ENCODE assay signal across 27 cellular contexts in genomic region chr1:96554364-96554763, GRCh38.
"Had no signal": no experiment of that assay in that cellular context is flagged by ENCODE, and none has a peak within 500 bp of the region (broad histone marks: within the 10 kb centered on the region; RNA-seq: fewer than 3 reads in every experiment).

No MANE protein-coding gene starts in this region.

- H3K27me3 Mint-ChIP-seq: dendritic cell treated with granulocyte-macrophage colony-stimulating factor and Interleukin-4, amounts not matched to agents 40 ng/mL and 50 ng/mL, for 4 days; effector memory CD8-positive, alpha-beta T cell had no signal

- H3K4me3 Mint-ChIP-seq: dendritic cell treated with granulocyte-macrophage colony-stimulating factor and Interleukin-4, amounts not matched to agents 40 ng/mL and 50 ng/mL, for 4 days; effector memory CD8-positive, alpha-beta T cell; naive thymus-derived CD8-positive, alpha-beta T cell had no signal

- DNase-seq: central memory CD4-positive, alpha-beta T cell; colonic mucosa; effector memory CD8-positive, alpha-beta T cell; erythroblast; esophagus squamous epithelium; foreskin melanocyte; left colon; left ventricle myocardium superior; mesendoderm; naive thymus-derived CD8-positive, alpha-beta T cell; pancreas; stimulated activated CD4-positive, alpha-beta T cell treated with anti-CD3 and anti-CD28 coated beads, Interleukin-12 subunit alpha, Interleukin-12 subunit beta, amount 100 ng/mL, for 4 hours; stimulated activated CD4-positive, alpha-beta T cell treated with anti-CD3 and anti-CD28 coated beads, Interleukin-1b, Interleukin-23, amount 100 ng/mL, for 48 hours; stimulated activated CD4-positive, alpha-beta T cell treated with anti-CD3 and anti-CD28 coated beads, Interleukin-4, amount 100 ng/mL, for 1 hour; stimulated activated CD8-positive, alpha-beta memory T cell treated with anti-CD3 and anti-CD28 coated beads, Interleukin-4, amount 100 ng/mL, for 48 hours; stimulated activated naive CD4-positive, alpha-beta T cell; stomach; transverse colon; upper lobe of right lung; uterus had no signal

- H3K4me1 Mint-ChIP-seq: naive thymus-derived CD8-positive, alpha-beta T cell had no signal

- H3K27ac Mint-ChIP-seq: dendritic cell treated with granulocyte-macrophage colony-stimulating factor and Interleukin-4, amounts not matched to agents 40 ng/mL and 50 ng/mL, for 4 days; effector memory CD8-positive, alpha-beta T cell; naive thymus-derived CD8-positive, alpha-beta T cell had no signal

- H3K4me3 ChIP-seq: colonic mucosa, esophagus squamous epithelium, hepatocyte, pancreas, prostate gland, right atrium auricular region, smooth muscle cell, stomach, transverse colon, upper lobe of right lung, uterus had no signal

- H3K9me3 Mint-ChIP-seq: dendritic cell treated with granulocyte-macrophage colony-stimulating factor and Interleukin-4, amounts not matched to agents 40 ng/mL and 50 ng/mL, for 4 days; effector memory CD8-positive, alpha-beta T cell; naive thymus-derived CD8-positive, alpha-beta T cell had no signal

- H3K27me3 ChIP-seq: colonic mucosa, esophagus squamous epithelium, hepatocyte, pancreas, right atrium auricular region, stomach, transverse colon, upper lobe of right lung, uterus had no signal

- ATAC-seq: effector memory CD8-positive, alpha-beta T cell; left colon; left ventricle myocardium superior; naive thymus-derived CD8-positive, alpha-beta T cell; pancreas; sciatic nerve; upper lobe of right lung had no signal

- H3K27ac ChIP-seq: colonic mucosa, esophagus squamous epithelium, hepatocyte, neutrophil, pancreas, prostate gland, right atrium auricular region, stomach, transverse colon, upper lobe of right lung, uterus had no signal
